11 cellular contexts compared by ENCODE assay signal in genomic region chr10:79152423-79152817, GRCh38.
DNase-seq lines count a peak whose midpoint lies in the region; ATAC-seq and TF ChIP-seq lines count a peak whose summit lies in the region.
"Had no signal": no experiment of that assay in that cellular context is flagged by ENCODE, and none has a peak within 500 bp of the region (broad histone marks: within the 10 kb centered on the region; RNA-seq: fewer than 3 reads in every experiment).

No MANE protein-coding gene starts in this region.

- no peaks in the 10 kb centered on the region for H3K9me3 ChIP-seq in SK-N-SH
- no peaks in the 10 kb centered on the region for H3K9me3 ChIP-seq in mesodermal cell (ENCODE audit: control insufficient read depth, low read length)
- no peaks in the 10 kb centered on the region for H3K9me3 ChIP-seq in upper lobe of left lung
- H3K9me3 ChIP-seq: neutrophil had no signal

- CTCF ChIA-PET in SK-N-SH (lab: Yijun Ruan, JAX) = interaction anchor here (0.7 to 9.6 kb wide), 4 partner anchors 13 to 47 kb away, joined by 3 to 91 read pairs (median 4); no protein-coding TSS in a partner anchor

- peak overlapping the region; percentile 74 for H3K4me2 ChIP-seq in SK-N-SH

- H3K9ac ChIP-seq in SK-N-SH = peak overlapping the region; percentile 76

- ATAC-seq in SK-N-SH treated with all-trans-retinoic acid at 6 μM for 48 hours (no peak), upper lobe of left lung (ENCODE audit: low FRiP score in 2 of 2) (peak in 1 of 2 donors; percentile 46), HG03571 (IDR thresholded peaks at IDR 0.05; ENCODE audit: unreplicated experiment) (no peak)

- H3K27ac ChIP-seq in SK-N-SH (ENCODE audit: low read depth in 2 of 2, low read length in 1 of 2) = peak overlapping the region; percentile 94 to 97
- peak overlapping the region; percentile 92 for H3K27ac ChIP-seq in brain microvascular endothelial cell
- H3K27ac ChIP-seq in mesodermal cell (ENCODE audit: low read depth, low read length, severe bottlenecking) = peak overlapping the region; percentile 79
- peak overlapping the region; percentile 92 to 96 (median 94) for H3K27ac ChIP-seq in upper lobe of left lung
- H3K27ac ChIP-seq: 22Rv1, neutrophil had no signal

- in situ Hi-C loops in brain microvascular endothelial cell (cut with HindIII; ENCODE audit: low pct_ligation_motif_present, low sequenced_read_pairs) = no loop called here

- H3K36me3 ChIP-seq in SK-N-SH (replicated peaks in 1 of 2; ENCODE audit: control insufficient read depth in 1 of 2, insufficient read depth in 2 of 2, low read length in 1 of 2) = peaks cover 0 to 4% of the 10 kb centered on the region in 2 experiments
- H3K36me3 ChIP-seq in brain microvascular endothelial cell (replicated peaks) = no peaks in the 10 kb centered on the region
- peaks cover 49% of the 10 kb centered on the region for H3K36me3 ChIP-seq in mesodermal cell (ENCODE audit: control insufficient read depth, insufficient read depth, low read length)
- no peaks in the 10 kb centered on the region for H3K36me3 ChIP-seq in upper lobe of left lung
- H3K36me3 ChIP-seq: neutrophil had no signal

- no peaks in the 10 kb centered on the region for H3K9me2 ChIP-seq in SK-N-SH

- POLR2A ChIA-PET in SK-N-SH (lab: Yijun Ruan, JAX) = interaction anchor here (1.5 kb wide), 1 partner anchor 20 kb away, joined by 5 read pairs; no protein-coding TSS in a partner anchor

- H3K4me1 ChIP-seq in SK-N-SH (ENCODE audit: control insufficient read depth in 1 of 2, insufficient read depth in 2 of 2, low read depth in 1 of 2, low read length in 1 of 2) (peaks cover 73 to 97% of the 10 kb centered on the region in 2 experiments; a peak in 3 of 4 replicates), mesodermal cell (ENCODE audit: control insufficient read depth, insufficient read depth, low read length, poor library complexity, severe bottlenecking) (peaks cover 72% of the 10 kb centered on the region), upper lobe of left lung (peaks cover 87 to 100% (median 93%) of the 10 kb centered on the region in 4 donors)

- H2AFZ ChIP-seq in SK-N-SH (ENCODE audit: low read depth) = no peak overlapping the region

- peaks cover 70% of the 10 kb centered on the region for H3K79me2 ChIP-seq in SK-N-SH (ENCODE audit: insufficient read depth)

- H3K4me3 ChIP-seq in SK-N-SH (ENCODE audit: low read depth in 2 of 2, low read length in 1 of 2) (no peak overlapping the region), brain microvascular endothelial cell (ENCODE audit: low read depth, low read length) (no peak overlapping the region), mesodermal cell (ENCODE audit: extremely low read depth, insufficient read depth, low read length, poor library complexity, severe bottlenecking) (no peak overlapping the region), upper lobe of left lung (no peak overlapping the region)

- H3K27me3 ChIP-seq in SK-N-SH (ENCODE audit: insufficient read depth) = no peaks in the 10 kb centered on the region
- H3K27me3 ChIP-seq in brain microvascular endothelial cell (replicated peaks) = no peaks in the 10 kb centered on the region
- H3K27me3 ChIP-seq in upper lobe of left lung = no peaks in the 10 kb centered on the region
- H3K27me3 ChIP-seq: neutrophil had no signal

- no peak for TF ChIP-seq RAD21 in SK-N-SH (IDR thresholded peaks at IDR 0.05; ENCODE audit: low read length)

- no peaks in the 10 kb centered on the region for H4K20me1 ChIP-seq in SK-N-SH (ENCODE audit: insufficient read depth)

- WGBS in SK-N-SH (ENCODE audit: low lambda C conversion rate) = 78% methylated on average over 4 of the region's 7 CpGs
- 93 to 94% methylated on average over 6 to 7 of the region's 7 CpGs for WGBS in mesodermal cell (ENCODE audit: insufficient coverage in 2 of 2), 2 experiments
- 81 to 84% methylated on average over 7 of the region's 7 CpGs for WGBS in upper lobe of left lung, 2 donors

- DNase-seq in SK-N-SH = no peak
- no peak for DNase-seq in brain microvascular endothelial cell
- DNase-seq in upper lobe of left lung = no peak
- no peak for DNase-seq in HK-2 (ENCODE audit: unreplicated experiment)
- no peak for DNase-seq in head of caudate nucleus
- DNase-seq: activated CD8-positive, alpha-beta memory T cell treated with anti-CD3 and anti-CD28 coated beads, Interleukin-2, amount 50 U/mL, for 48 hours had no signal

- TF ChIP-seq EP300 in SK-N-SH (IDR thresholded peaks at IDR 0.05; ENCODE audit: borderline replicate concordance in 1 of 2, low read depth in 1 of 2, low read length in 1 of 2) (no peak), upper lobe of left lung (IDR thresholded peaks at IDR 0.05) (no peak)

- TF ChIP-seq CTCF in SK-N-SH (IDR thresholded peaks at IDR 0.05) = no peak
- TF ChIP-seq CTCF in brain microvascular endothelial cell (IDR thresholded peaks at IDR 0.05; ENCODE audit: low read depth, low read length, missing control alignments) = no peak
- no peak for TF ChIP-seq CTCF in upper lobe of left lung (IDR thresholded peaks at IDR 0.05)

- intact Hi-C loops in head of caudate nucleus (cut with DNase I) = loop anchor here (5.0 kb wide), 1 partner anchor 80 kb away; no protein-coding TSS in a partner anchor

- TF ChIP-seq POLR2A in upper lobe of left lung (IDR thresholded peaks at IDR 0.05) = no peak

- peaks cover 40% of the 10 kb centered on the region for H3F3A ChIP-seq in SK-N-SH (replicated peaks; ENCODE audit: insufficient read depth)

TF ChIP-seq in SK-N-SH, 30 proteins besides CTCF, POLR2A, EP300 and RAD21 (continues in another document):
- TF ChIP-seq TEAD4 (IDR thresholded peaks at IDR 0.05; ENCODE audit: borderline replicate concordance, insufficient read depth) (no peak), JUND (IDR thresholded peaks at IDR 0.05) (no peak), ZBTB33 (IDR thresholded peaks at IDR 0.05; ENCODE audit: borderline replicate concordance, low read depth) (no peak), USF2 (IDR thresholded peaks at IDR 0.05; ENCODE audit: borderline replicate concordance, low read depth, low read length) (no peak), RFX5 (IDR thresholded peaks at IDR 0.05; ENCODE audit: low read length) (no peak), NRF1 (IDR thresholded peaks at IDR 0.05; ENCODE audit: low read depth, low read length) (no peak)

TF ChIP-seq in SK-N-SH treated with all-trans-retinoic acid at 6 μM for 48 hours, 23 proteins besides CTCF, POLR2A, EP300 and RAD21:
- TF ChIP-seq RARB (CRISPR knock-in tag; IDR thresholded peaks at IDR 0.05) (no peak), ZNF565 (CRISPR knock-in tag; conservative IDR thresholded peaks at IDR 0.05; ENCODE audit: low read depth) (no peak), POU6F1 (CRISPR knock-in tag; IDR thresholded peaks at IDR 0.05; ENCODE audit: borderline replicate concordance, low read depth) (no peak), ZFP30 (CRISPR knock-in tag; IDR thresholded peaks at IDR 0.05) (no peak)
